ENCODE assay signal across 8 cellular contexts in the genomic region with DNA sequence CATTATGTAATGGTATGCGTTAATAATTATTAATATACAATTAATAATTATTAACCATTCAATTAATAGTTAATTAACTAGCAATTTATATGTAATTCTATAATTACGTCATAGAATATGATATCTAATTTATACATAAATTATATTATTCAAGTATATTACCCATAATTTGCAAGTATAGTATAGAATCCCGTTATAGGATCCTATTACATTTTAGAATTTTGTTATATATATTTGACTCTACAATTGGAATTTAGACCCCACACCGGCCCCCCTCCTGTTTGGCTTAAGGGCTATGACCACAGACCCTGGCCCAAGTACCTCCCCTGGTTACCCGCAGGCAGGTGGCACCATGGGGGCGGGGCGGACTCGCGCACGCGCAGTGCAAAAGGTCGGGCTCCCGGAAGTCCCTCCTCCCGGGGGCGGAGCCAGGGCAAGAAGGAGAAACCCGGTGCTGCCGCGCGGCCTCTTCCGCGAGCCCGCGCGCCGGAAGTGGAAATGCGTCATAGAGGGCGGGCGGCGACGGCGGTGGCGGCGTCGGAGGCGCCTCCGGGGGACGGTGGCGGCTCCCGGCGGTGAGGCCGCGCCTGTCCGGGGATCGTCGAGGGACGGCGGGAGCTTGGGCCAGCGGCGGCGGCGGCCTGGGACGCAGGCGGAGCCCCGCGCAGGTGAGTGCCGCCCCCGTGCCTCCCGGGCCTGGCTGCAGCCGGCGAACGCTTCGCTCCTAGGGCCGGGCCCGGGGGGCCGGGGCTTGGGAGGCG. TPM values are rescaled to one million over a fixed set of nuclear protein-coding genes. Genes with fewer than 3 reads are reported as not detected.
DNase-seq lines count a peak whose midpoint lies in the region; FAIRE-seq and TF ChIP-seq lines count a peak whose summit lies in the region.

A gene with protein sequence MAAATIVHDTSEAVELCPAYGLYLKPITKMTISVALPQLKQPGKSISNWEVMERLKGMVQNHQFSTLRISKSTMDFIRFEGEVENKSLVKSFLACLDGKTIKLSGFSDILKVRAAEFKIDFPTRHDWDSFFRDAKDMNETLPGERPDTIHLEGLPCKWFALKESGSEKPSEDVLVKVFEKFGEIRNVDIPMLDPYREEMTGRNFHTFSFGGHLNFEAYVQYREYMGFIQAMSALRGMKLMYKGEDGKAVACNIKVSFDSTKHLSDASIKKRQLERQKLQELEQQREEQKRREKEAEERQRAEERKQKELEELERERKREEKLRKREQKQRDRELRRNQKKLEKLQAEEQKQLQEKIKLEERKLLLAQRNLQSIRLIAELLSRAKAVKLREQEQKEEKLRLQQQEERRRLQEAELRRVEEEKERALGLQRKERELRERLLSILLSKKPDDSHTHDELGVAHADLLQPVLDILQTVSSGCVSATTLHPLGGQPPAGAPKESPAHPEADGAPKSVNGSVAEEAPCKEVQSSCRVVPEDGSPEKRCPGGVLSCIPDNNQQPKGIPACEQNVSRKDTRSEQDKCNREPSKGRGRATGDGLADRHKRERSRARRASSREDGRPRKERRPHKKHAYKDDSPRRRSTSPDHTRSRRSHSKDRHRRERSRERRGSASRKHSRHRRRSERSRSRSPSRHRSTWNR (plus strand): TSS at position 503 of the 761 bp plus-strand sequence. CDS start 1,859 bp downstream, outside the sequence.

- CTCF ChIA-PET in HEK293T (lab: Yijun Ruan, JAX) = no interaction called here

- no peaks in the 10 kb centered on the region for H3K27me3 ChIP-seq in SJSA1 (replicated peaks)
- no peaks in the 10 kb centered on the region for H3K27me3 ChIP-seq in neuron (ENCODE audit: insufficient read depth, low read length)

- H3K36me3 ChIP-seq in SJSA1 (peaks cover 39% of the 10 kb centered on the region), neuron (ENCODE audit: insufficient read depth, low read length) (peaks cover 30% of the 10 kb centered on the region)

- H3K9me3 ChIP-seq in SJSA1 (replicated peaks) (no peaks in the 10 kb centered on the region), neuron (ENCODE audit: low read length) (no peaks in the 10 kb centered on the region)

- no peak within 1 kb of the TSS for H2AFZ ChIP-seq in neuron (ENCODE audit: low read depth, low read length)

- H3K27ac ChIP-seq in SJSA1 = peak within 1 kb of the TSS; percentile 76

- POLR2A ChIA-PET in HEK293T (lab: Yijun Ruan, JAX) = no interaction called here

- H3K4me3 ChIP-seq in SJSA1 = peak within 1 kb of the TSS; percentile 83
- H3K4me3 ChIP-seq in neuron (ENCODE audit: low read length) = peak within 1 kb of the TSS; percentile 87

- DNase-seq in GF-D8 (lab: John Stamatoyannopoulos, UW) = peak; percentile 86
- peak; percentile 98 for DNase-seq in HEK293T (ENCODE audit: extremely low spot score)
- DNase-seq in MV-4-11 (lab: John Stamatoyannopoulos, UW) = peak; percentile 90
- peak; percentile 93 to 94 for DNase-seq in SJSA1 (ENCODE audit: low read depth in 1 of 2, low spot score in 2 of 2)
- DNase-seq in activated naive CD4-positive, alpha-beta T cell (lab: John Stamatoyannopoulos, UW) = peak; percentile 95 to 98 (median 97)
- DNase-seq in frontal cortex (ENCODE audit: low spot score in 2 of 2) = peak; percentile 99
- DNase-seq in stromal cell of bone marrow (ENCODE audit: low read depth) = peak; percentile 85

- peaks cover 9% of the 10 kb centered on the region for H3K4me1 ChIP-seq in SJSA1 (replicated peaks)
- H3K4me1 ChIP-seq in neuron (ENCODE audit: insufficient read depth, low read length) = peaks cover 14% of the 10 kb centered on the region

- FAIRE-seq in frontal cortex (lab: Jason Lieb, UNC) = no peak

TF ChIP-seq in HEK293T, 16 proteins besides CTCF, POLR2A, EP300 and RAD21:
- peak; percentile 79 for TF ChIP-seq ELF4 (IDR thresholded peaks at IDR 0.05)
- no peak for TF ChIP-seq TARDBP (IDR thresholded peaks at IDR 0.05)
TF ChIP-seq in HEK293T: peak in this region for 1.

RNA-seq across cellular contexts. Expression of the gene that starts here (rescaled TPM):
- total RNA-seq in SJSA1 (2014; rRNA removed; shearing (Covaris generic)) = 26.9 and 38.0 TPM in 2 replicates
- 12.2 TPM for total RNA-seq in frontal cortex

Comparison
In these comparisons a context has a peak if more than half of its experiments do, and no peak if none do; other contexts are left out.
1. Peak in every context shown above with its lines: DNase-seq, H3K4me3 ChIP-seq and H3K27ac ChIP-seq.